In genomic region chr5:95822408-95823240, GRCh38 we compare ENCODE assay signal across 8 cellular contexts. TPM values are rescaled to one million over a fixed set of nuclear protein-coding genes. Genes with fewer than 3 reads are reported as not detected.
DNase-seq lines count a peak whose midpoint lies in the region; ATAC-seq, FAIRE-seq and TF ChIP-seq lines count a peak whose summit lies in the region.

TSS of gene GLRX (minus strand) at chr5:95822726. CDS start at chr5:95822662, 64 bp downstream.

- WGBS in lower leg skin, 2 donors, result 0% methylated on average over 14 of the region's 14 CpGs

- no peak for FAIRE-seq in GM12891 (lab: Jason Lieb, UNC)

- peak within 1 kb of the TSS; percentile 83 for H3K4me3 ChIP-seq in AG04449 (ENCODE audit: low read depth, low read length)
- peak within 1 kb of the TSS; percentile 70 for H3K4me3 ChIP-seq in lower leg skin (ENCODE audit: low read depth, poor library complexity, severe bottlenecking)

- ATAC-seq in HG02852 (IDR thresholded peaks at IDR 0.05; ENCODE audit: unreplicated experiment), result peak; percentile 39
- peak; percentile 24 for ATAC-seq in stimulated activated naive CD8-positive, alpha-beta T cell treated with anti-CD3 and anti-CD28 coated beads, Interleukin-15, Interleukin-2, amounts not matched to agents 100 U/mL and 50 U/mL, for 24 hours

- intact Hi-C loops in lower leg skin (cut with DNase I; ENCODE audit: low total_unique reads), result no loop called here

- peak; percentile 53; the same call in 1 of the 2 replicates for TF ChIP-seq POLR2A in GM12891 (IDR thresholded peaks at IDR 0.05; ENCODE audit: low read depth, low read length)
- TF ChIP-seq POLR2A in lower leg skin (IDR thresholded peaks at IDR 0.05), result no peak

- CTCF ChIA-PET in AG04449 (lab: Yijun Ruan, JAX), result interaction anchor here (1.1 to 5.1 kb wide), 6 partner anchors 10 to 92 kb away, joined by 3 to 30 read pairs (median 6); partner anchors contain the start of gene RHOBTB3

- POLR2A ChIA-PET in AG04449 (lab: Yijun Ruan, JAX), result interaction anchor here (0.5 to 2.1 kb wide), 9 partner anchors 12 to 112 kb away, joined by 3 to 8 read pairs (median 4); partner anchors contain the start of gene RHOBTB3

- peak; percentile 86 for DNase-seq in AG04449 (ENCODE audit: low read depth, low spot score)
- DNase-seq in GM12891 (ENCODE audit: insufficient read length, low spot score), result no peak
- peak; percentile 21 for DNase-seq in NCI-H1694 (lab: John Stamatoyannopoulos, UW)
- peak; percentile 6 to 12 (median 8) for DNase-seq in activated CD4-positive, CD25-positive, alpha-beta regulatory T cell (lab: John Stamatoyannopoulos, UW)
- DNase-seq in effector CD4-positive, alpha-beta T cell, result peak; percentile 53
- DNase-seq in lower leg skin (ENCODE audit: low spot score in 2 of 2), result peak; percentile 83 to 94
- DNase-seq in stimulated activated naive CD8-positive, alpha-beta T cell treated with anti-CD3 and anti-CD28 coated beads, Interleukin-15, Interleukin-2, amounts not matched to agents 100 U/mL and 50 U/mL, for 24 hours, result peak; percentile 59

- TF ChIP-seq CTCF in AG04449 (IDR thresholded peaks at IDR 0.05; ENCODE audit: insufficient read depth, low read length, missing control alignments) (no peak), lower leg skin (IDR thresholded peaks at IDR 0.05) (no peak)

TF ChIP-seq in GM12891, 5 proteins besides CTCF, POLR2A, EP300 and RAD21:
- TF ChIP-seq SPI1 (IDR thresholded peaks at IDR 0.05; ENCODE audit: low read depth, low read length), result 0 out of 2 replicates have a peak, but pooled peaks have one; percentile 37
- TF ChIP-seq TAF1 (IDR thresholded peaks at IDR 0.05; ENCODE audit: low read depth, low read length), result no peak; the same call in 1 of the 2 replicates
- no peak for TF ChIP-seq POLR2AphosphoS5 (IDR thresholded peaks at IDR 0.05; ENCODE audit: low read depth, low read length)
- no peak for TF ChIP-seq PAX5 (IDR thresholded peaks at IDR 0.05; ENCODE audit: insufficient read depth, low read length, severe bottlenecking)
- TF ChIP-seq POU2F2 (IDR thresholded peaks at IDR 0.05; ENCODE audit: low read depth, low read length), result peak; percentile 35; the same call in 1 of the 2 replicates

RNA-seq across cellular contexts. Expression of gene GLRX, which starts in this region (rescaled TPM):
- 172 TPM for polyA plus RNA-seq in GM12891 (2012; ENCODE audit: low read depth, missing spikeins)
- total RNA-seq in lower leg skin, result 100 to 1,000 TPM in 2 of 4 donors, 10 to 100 TPM in 2; 67.9 to 136 (median 105) TPM
